Comparison of ENCODE assay signal across 1 cellular context in the genomic region with DNA sequence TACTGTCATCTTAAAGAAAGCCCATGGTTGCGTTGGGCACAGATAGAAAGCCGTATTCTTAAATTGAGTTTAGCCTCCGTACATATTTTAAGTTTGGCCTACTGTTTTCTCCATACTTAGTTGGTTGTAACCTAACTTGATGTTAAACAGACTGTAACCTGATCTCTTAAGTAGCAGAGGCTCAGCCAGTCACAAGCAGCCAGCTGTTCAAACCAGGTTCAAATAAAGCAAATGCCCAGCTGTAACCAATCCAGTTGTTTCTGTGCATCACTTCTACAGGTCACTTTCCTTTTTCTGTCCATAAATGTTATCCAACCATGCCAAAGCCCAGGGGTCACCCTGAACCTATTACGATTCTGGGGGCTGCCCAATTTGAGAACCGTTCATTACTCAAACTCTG.
TF ChIP-seq lines count a peak whose summit lies in the region.

No MANE protein-coding gene starts in this region.

TF ChIP-seq in H1, 55 proteins besides CTCF, POLR2A, EP300 and RAD21:
- TF ChIP-seq CEBPB (IDR thresholded peaks at IDR 0.05; ENCODE audit: low read depth, low read length), result no peak
- TF ChIP-seq, protein P1, sequence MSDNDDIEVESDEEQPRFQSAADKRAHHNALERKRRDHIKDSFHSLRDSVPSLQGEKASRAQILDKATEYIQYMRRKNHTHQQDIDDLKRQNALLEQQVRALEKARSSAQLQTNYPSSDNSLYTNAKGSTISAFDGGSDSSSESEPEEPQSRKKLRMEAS (IDR thresholded peaks at IDR 0.05), result no peak
- TF ChIP-seq RXRA (IDR thresholded peaks at IDR 0.05; ENCODE audit: insufficient read depth, low read depth, low read length), result no peak
- TF ChIP-seq TAF7 (optimal IDR thresholded peaks at IDR 0.05; ENCODE audit: borderline replicate concordance, low read depth, low read length), result no peak
- TF ChIP-seq MAFK (IDR thresholded peaks at IDR 0.05; ENCODE audit: low read depth, low read length), result no peak
- TF ChIP-seq SP4 (IDR thresholded peaks at IDR 0.05; ENCODE audit: low read length), result no peak
- no peak for TF ChIP-seq SIRT6 (IDR thresholded peaks at IDR 0.05; ENCODE audit: low read length)
- TF ChIP-seq SIX5 (IDR thresholded peaks at IDR 0.05; ENCODE audit: low read depth, low read length), result no peak
- TF ChIP-seq TAF1 (IDR thresholded peaks at IDR 0.05; ENCODE audit: low read depth, low read length), result no peak
- no peak for TF ChIP-seq SP2 (IDR thresholded peaks at IDR 0.05; ENCODE audit: low read length)
- TF ChIP-seq POLR2AphosphoS5 (IDR thresholded peaks at IDR 0.05; ENCODE audit: low read depth, low read length), result no peak
- TF ChIP-seq CBX5 (IDR thresholded peaks at IDR 0.05; ENCODE audit: low read depth, low read length), result no peak
- TF ChIP-seq KDM4A (IDR thresholded peaks at IDR 0.05; ENCODE audit: low read depth, low read length, severe bottlenecking), result no peak
- no peak for TF ChIP-seq JUN (IDR thresholded peaks at IDR 0.05; ENCODE audit: low read depth, low read length)
